In genomic region chr17:73309727-73310555, GRCh38 we compare ENCODE assay signal across 8 cellular contexts. TPM values are rescaled to one million over a fixed set of nuclear protein-coding genes. Genes with fewer than 3 reads are reported as not detected.
DNase-seq lines count a peak whose midpoint lies in the region; ATAC-seq and TF ChIP-seq lines count a peak whose summit lies in the region.

No MANE protein-coding gene starts in this region.

- peaks cover 0 to 2% of the 10 kb centered on the region in 2 donors for H3K36me3 ChIP-seq in esophagus (ENCODE audit: control insufficient read depth in 2 of 2, insufficient read depth in 2 of 2, low read length in 1 of 2)

- H3K9me3 Mint-ChIP-seq in T-cell (no peaks in the 10 kb centered on the region), osteocyte (ENCODE audit: unreplicated experiment) (no peaks in the 10 kb centered on the region)

- no peaks in the 10 kb centered on the region for H3K36me3 Mint-ChIP-seq in T-cell
- no peaks in the 10 kb centered on the region for H3K36me3 Mint-ChIP-seq in osteocyte (ENCODE audit: unreplicated experiment)

- peak overlapping the region; percentile 81 to 99 for H3K4me3 ChIP-seq in esophagus (ENCODE audit: low read depth in 1 of 2, low read length in 2 of 2)

- H3K27me3 ChIP-seq in esophagus (ENCODE audit: control insufficient read depth in 1 of 2, insufficient read depth in 2 of 2, low read length in 2 of 2), result no peaks in the 10 kb centered on the region

- no peak for TF ChIP-seq CTCF in osteocyte (IDR thresholded peaks at IDR 0.05)

- DNase-seq in HCEC 1CT, result peak; percentile 43
- no peak for DNase-seq in T-cell
- DNase-seq in osteocyte (ENCODE audit: extremely low spot score, unreplicated experiment), result no peak
- DNase-seq in MV-4-11 (lab: John Stamatoyannopoulos, UW), result no peak

- H3K4me3 Mint-ChIP-seq in T-cell (peak overlapping the region; percentile 78 to 87 (median 78)), osteocyte (ENCODE audit: unreplicated experiment) (peak overlapping the region; percentile 86)

- POLR2A ChIA-PET in T-cell (lab: Charles Lee), result no interaction called here

- H3K9me3 ChIP-seq in esophagus (ENCODE audit: control insufficient read depth in 2 of 2, insufficient read depth in 1 of 2, low read depth in 1 of 2, low read length in 1 of 2), result no peaks in the 10 kb centered on the region

- 11 to 13% methylated on average over 19 of the region's 19 CpGs for WGBS in esophagus, 2 donors

- H3K27me3 Mint-ChIP-seq in T-cell, result peaks cover under 1% of the 10 kb centered on the region in 2 donors
- no peaks in the 10 kb centered on the region for H3K27me3 Mint-ChIP-seq in osteocyte (ENCODE audit: unreplicated experiment)

- CTCF ChIA-PET in T-cell (lab: Charles Lee), result interaction anchor here in 1 of 2 donors (0.6 kb wide), 1 partner anchor 18 kb away, joined by 7 read pairs; no protein-coding TSS in a partner anchor

- H3K4me1 Mint-ChIP-seq in T-cell (peaks cover 13 to 18% (median 14%) of the 10 kb centered on the region in 3 donors), osteocyte (ENCODE audit: unreplicated experiment) (peaks cover 47% of the 10 kb centered on the region)

- H3K27ac Mint-ChIP-seq in T-cell (peak overlapping the region in 1 of 2 donors; percentile 71), osteocyte (ENCODE audit: unreplicated experiment) (peak overlapping the region; percentile 99)

- ATAC-seq in T-cell (replicated peaks in 1 of 4) (no peak), HG02885 (IDR thresholded peaks at IDR 0.05; ENCODE audit: poor library complexity, unreplicated experiment) (no peak), GM21528 (IDR thresholded peaks at IDR 0.05; ENCODE audit: low FRiP score, unreplicated experiment) (no peak), HG03342 (IDR thresholded peaks at IDR 0.05; ENCODE audit: unreplicated experiment) (no peak)

- H3K27ac ChIP-seq in esophagus (ENCODE audit: low read depth in 2 of 2, low read length in 1 of 2), result peak overlapping the region; percentile 99

- H3K4me1 ChIP-seq in esophagus (ENCODE audit: control insufficient read depth in 2 of 2, insufficient read depth in 2 of 2, low read length in 1 of 2), result peaks cover 0 to 24% of the 10 kb centered on the region in 2 donors

RNA-seq across cellular contexts. Expression of gene CDC42EP4, which starts 1.9 kb away (rescaled TPM):
- total RNA-seq in T-cell, result 1 to 10 TPM; 1.1 to 3.7 (median 1.3) TPM
- 10 to 100 TPM; 15.7 to 20.0 TPM for polyA plus RNA-seq in esophagus
- 32.0 and 32.7 TPM in 2 replicates for total RNA-seq in osteocyte

RNA-seq across cellular contexts. Expression of gene CPSF4L, which starts 48.3 kb away (rescaled TPM):
- total RNA-seq in T-cell, result not detected
- not detected for polyA plus RNA-seq in esophagus
- not detected in 2 replicates for total RNA-seq in osteocyte
